8 cellular contexts compared by ENCODE assay signal in the genomic region with DNA sequence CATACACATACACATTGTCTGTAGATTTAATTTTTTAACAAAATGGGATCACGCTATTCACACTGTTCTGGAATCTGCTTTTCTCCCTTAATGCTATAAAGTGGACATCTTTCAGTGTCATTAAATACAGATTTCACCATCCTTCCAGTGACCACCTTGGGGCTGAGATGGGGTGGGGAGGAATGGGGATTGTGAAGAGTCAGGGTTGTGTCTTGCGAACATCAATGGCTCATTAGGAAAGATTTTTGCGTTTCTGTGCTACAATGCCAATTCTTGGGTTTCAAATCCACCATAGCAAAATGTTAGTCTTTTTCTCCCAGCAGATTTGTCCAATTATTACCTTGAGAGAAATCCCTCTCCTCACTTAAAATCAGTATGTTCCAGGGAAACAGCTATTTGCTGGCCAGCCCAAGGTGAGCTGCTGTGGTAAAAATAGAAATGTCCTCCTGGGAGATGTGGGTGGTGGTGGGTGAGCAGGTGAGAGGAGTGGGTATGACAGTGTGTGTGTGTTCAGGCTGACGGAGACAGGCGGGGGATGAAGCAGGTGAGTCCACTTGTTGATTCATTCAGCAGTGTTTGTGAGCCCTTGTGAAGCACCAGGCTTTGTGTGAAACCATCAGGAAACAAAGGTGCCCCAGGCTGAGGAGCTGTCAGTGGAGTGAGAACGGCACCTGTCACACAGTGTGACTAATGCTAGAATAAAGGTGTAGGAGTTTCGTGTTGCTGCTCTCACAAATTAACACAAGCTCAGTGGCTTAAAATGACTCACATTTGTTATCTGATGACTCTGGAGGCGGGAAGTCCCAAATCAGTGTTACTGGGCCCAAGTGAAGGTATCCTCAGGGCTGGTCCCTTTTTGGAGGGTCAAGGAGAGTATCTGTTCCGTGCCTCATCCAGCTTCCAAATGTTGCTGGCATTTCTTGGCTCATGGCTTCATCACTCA. TPM values are rescaled to one million over a fixed set of nuclear protein-coding genes. Genes with fewer than 3 reads are reported as not detected.
A peak's percentile ranks its signal among the peaks of the same experiment; 100 is the strongest.
DNase-seq lines count a peak whose midpoint lies in the region; ATAC-seq and TF ChIP-seq lines count a peak whose summit lies in the region.

No MANE protein-coding gene starts in this region.

- peaks cover 8% of the 10 kb centered on the region for H3K27me3 Mint-ChIP-seq in GM23338 (ENCODE audit: insufficient read depth, low read depth, poor library complexity)
- H3K27me3 Mint-ChIP-seq in activated naive CD8-positive, alpha-beta T cell treated with anti-CD3 and anti-CD28 coated beads for 36 hours, result no peaks in the 10 kb centered on the region

- peak overlapping the region; percentile 75 for H3K4me2 ChIP-seq in GM23338

- H3K36me3 Mint-ChIP-seq in GM23338 (ENCODE audit: low read depth), result peaks cover 19% of the 10 kb centered on the region
- H3K36me3 Mint-ChIP-seq in activated naive CD8-positive, alpha-beta T cell treated with anti-CD3 and anti-CD28 coated beads for 36 hours, result peaks cover 22% of the 10 kb centered on the region
- peaks cover 19% of the 10 kb centered on the region for H3K36me3 Mint-ChIP-seq in stimulated activated effector memory CD8-positive, alpha-beta T cell treated with anti-CD3 and anti-CD28 coated beads, Interleukin-12 subunit alpha, Interleukin-12 subunit beta, amount 100 ng/mL, for 72 hours

- peaks cover 8% of the 10 kb centered on the region for H3K79me2 ChIP-seq in GM23338 (replicated peaks; ENCODE audit: insufficient read depth)

- H3K4me3 Mint-ChIP-seq in GM23338, result peak overlapping the region; percentile 93
- peak overlapping the region; percentile 88 for H3K4me3 Mint-ChIP-seq in activated naive CD8-positive, alpha-beta T cell treated with anti-CD3 and anti-CD28 coated beads for 36 hours
- peak overlapping the region; percentile 94 for H3K4me3 Mint-ChIP-seq in stimulated activated effector memory CD8-positive, alpha-beta T cell treated with anti-CD3 and anti-CD28 coated beads, Interleukin-12 subunit alpha, Interleukin-12 subunit beta, amount 100 ng/mL, for 72 hours

- POLR2A ChIA-PET in Panc1 (lab: Charles Lee), result no interaction called here

- H3K27me3 ChIP-seq in GM23338 (ENCODE audit: insufficient read depth), result no peaks in the 10 kb centered on the region; the same call in 1 of the 2 replicates
- H3K27me3 ChIP-seq in Panc1 (ENCODE audit: control insufficient read depth, insufficient read depth, low read length), result no peaks in the 10 kb centered on the region
- H3K27me3 ChIP-seq in lower lobe of right lung (ENCODE audit: low read depth), result no peaks in the 10 kb centered on the region

- no peak for DNase-seq in GM23338 (ENCODE audit: low spot score)
- no peak for DNase-seq in Panc1 (ENCODE audit: low read depth, low spot score)
- peak; percentile 76 for DNase-seq in activated naive CD8-positive, alpha-beta T cell treated with anti-CD3 and anti-CD28 coated beads for 36 hours
- no peak for DNase-seq in lower lobe of right lung
- DNase-seq in stimulated activated effector memory CD8-positive, alpha-beta T cell treated with anti-CD3 and anti-CD28 coated beads, Interleukin-12 subunit alpha, Interleukin-12 subunit beta, amount 100 ng/mL, for 72 hours (ENCODE audit: low spot score in 2 of 2), result peak; percentile 32 to 81
- no peak for DNase-seq in SKM-1 (lab: John Stamatoyannopoulos, UW; ENCODE audit: unreplicated experiment)
- DNase-seq in NAMALWA (ENCODE audit: low spot score), result no peak

- peak overlapping the region; percentile 92 for H3K4me3 ChIP-seq in GM23338
- peak overlapping the region; percentile 63 to 74; a peak in 3 of 4 replicates for H3K4me3 ChIP-seq in Panc1 (ENCODE audit: low read depth in 2 of 2, low read length in 2 of 2)
- H3K4me3 ChIP-seq in lower lobe of right lung, result peak overlapping the region; percentile 70

- H3K27ac ChIP-seq in GM23338 (ENCODE audit: low read depth), result no peak overlapping the region
- peak overlapping the region; percentile 83 for H3K27ac ChIP-seq in Panc1 (ENCODE audit: low read length)
- H3K27ac ChIP-seq in lower lobe of right lung, result no peak overlapping the region

- H3K9me3 Mint-ChIP-seq in GM23338, result no peaks in the 10 kb centered on the region
- no peaks in the 10 kb centered on the region for H3K9me3 Mint-ChIP-seq in activated naive CD8-positive, alpha-beta T cell treated with anti-CD3 and anti-CD28 coated beads for 36 hours
- no peaks in the 10 kb centered on the region for H3K9me3 Mint-ChIP-seq in stimulated activated effector memory CD8-positive, alpha-beta T cell treated with anti-CD3 and anti-CD28 coated beads, Interleukin-12 subunit alpha, Interleukin-12 subunit beta, amount 100 ng/mL, for 72 hours

- BruUV-seq in Panc1 (replicated peaks; lab: Mats Ljungman, UMichigan), result no TSS peak

- CTCF ChIA-PET in Panc1 (lab: Charles Lee), result no interaction called here

- H4K20me1 ChIP-seq in GM23338 (replicated peaks; ENCODE audit: insufficient read depth), result peaks cover 4% of the 10 kb centered on the region

- no peaks in the 10 kb centered on the region for H3K9me2 ChIP-seq in GM23338 (ENCODE audit: insufficient read depth)

- TF ChIP-seq CTCF in GM23338 (conservative IDR thresholded peaks at IDR 0.05; ENCODE audit: low read depth in 2 of 2), result no peak
- TF ChIP-seq CTCF in Panc1 (IDR thresholded peaks at IDR 0.05), result no peak
- TF ChIP-seq CTCF in lower lobe of right lung (IDR thresholded peaks at IDR 0.05), result no peak

- intact Hi-C loops in Panc1 (cut with micrococcal nuclease; ENCODE audit: unreplicated experiment) (loop anchor here (10.0 kb wide), 1 partner anchor 51 kb away; no protein-coding TSS in a partner anchor), lower lobe of right lung (cut with DNase I) (no loop called here)

- H3F3A ChIP-seq in GM23338 (replicated peaks; ENCODE audit: low read depth), result 0 out of 2 replicates have a peak, but pooled peaks cover 7% of the 10 kb centered on the region

- in situ Hi-C loops in Panc1 (cut with HindIII; ENCODE audit: low pct_unique_long_range_greater_than_20kb, low sequenced_read_pairs), result no loop called here

- no peaks in the 10 kb centered on the region for H3K9me3 ChIP-seq in Panc1 (ENCODE audit: control insufficient read depth, insufficient read depth, low read depth, low read length)
- no peaks in the 10 kb centered on the region for H3K9me3 ChIP-seq in lower lobe of right lung

- H2AFZ ChIP-seq in GM23338, result peak overlapping the region; percentile 3; the same call in 1 of the 2 replicates

- H3K4me1 Mint-ChIP-seq in GM23338, result peaks cover 45% of the 10 kb centered on the region
- peaks cover 50% of the 10 kb centered on the region for H3K4me1 Mint-ChIP-seq in activated naive CD8-positive, alpha-beta T cell treated with anti-CD3 and anti-CD28 coated beads for 36 hours
- peaks cover 46% of the 10 kb centered on the region for H3K4me1 Mint-ChIP-seq in stimulated activated effector memory CD8-positive, alpha-beta T cell treated with anti-CD3 and anti-CD28 coated beads, Interleukin-12 subunit alpha, Interleukin-12 subunit beta, amount 100 ng/mL, for 72 hours

- no peak overlapping the region; the same call in 1 of the 2 replicates for H3K27ac Mint-ChIP-seq in GM23338
- peak overlapping the region; percentile 75 for H3K27ac Mint-ChIP-seq in activated naive CD8-positive, alpha-beta T cell treated with anti-CD3 and anti-CD28 coated beads for 36 hours
- H3K27ac Mint-ChIP-seq in stimulated activated effector memory CD8-positive, alpha-beta T cell treated with anti-CD3 and anti-CD28 coated beads, Interleukin-12 subunit alpha, Interleukin-12 subunit beta, amount 100 ng/mL, for 72 hours, result peak overlapping the region; percentile 38

- no peak for ATAC-seq in GM23338
- ATAC-seq in Panc1, result no peak
- no peak for ATAC-seq in lower lobe of right lung
- ATAC-seq in stimulated activated effector memory CD8-positive, alpha-beta T cell treated with anti-CD3 and anti-CD28 coated beads, Interleukin-12 subunit alpha, Interleukin-12 subunit beta, amount 100 ng/mL, for 72 hours, result peak; percentile 86
- no peak for ATAC-seq in HG03439 (IDR thresholded peaks at IDR 0.05; ENCODE audit: unreplicated experiment)

- H3K36me3 ChIP-seq in GM23338 (ENCODE audit: insufficient read depth) (peaks cover 6% of the 10 kb centered on the region; the same call in 1 of the 2 replicates), Panc1 (ENCODE audit: control insufficient read depth, insufficient read depth, low read length) (no peaks in the 10 kb centered on the region; the same call in 1 of the 2 replicates), lower lobe of right lung (peaks cover 7% of the 10 kb centered on the region)

- peaks cover 41% of the 10 kb centered on the region for H3K4me1 ChIP-seq in GM23338 (ENCODE audit: insufficient read depth)
- H3K4me1 ChIP-seq in Panc1 (ENCODE audit: control insufficient read depth, insufficient read depth, low read length), result peaks cover 21% of the 10 kb centered on the region
- peaks cover 26% of the 10 kb centered on the region for H3K4me1 ChIP-seq in lower lobe of right lung

TF ChIP-seq in GM23338, 12 proteins besides CTCF, POLR2A, EP300 and RAD21 (continues in another document):
- TF ChIP-seq ZNF114 (CRISPR knock-in tag; IDR thresholded peaks at IDR 0.05), result no peak
- TF ChIP-seq, protein P1, sequence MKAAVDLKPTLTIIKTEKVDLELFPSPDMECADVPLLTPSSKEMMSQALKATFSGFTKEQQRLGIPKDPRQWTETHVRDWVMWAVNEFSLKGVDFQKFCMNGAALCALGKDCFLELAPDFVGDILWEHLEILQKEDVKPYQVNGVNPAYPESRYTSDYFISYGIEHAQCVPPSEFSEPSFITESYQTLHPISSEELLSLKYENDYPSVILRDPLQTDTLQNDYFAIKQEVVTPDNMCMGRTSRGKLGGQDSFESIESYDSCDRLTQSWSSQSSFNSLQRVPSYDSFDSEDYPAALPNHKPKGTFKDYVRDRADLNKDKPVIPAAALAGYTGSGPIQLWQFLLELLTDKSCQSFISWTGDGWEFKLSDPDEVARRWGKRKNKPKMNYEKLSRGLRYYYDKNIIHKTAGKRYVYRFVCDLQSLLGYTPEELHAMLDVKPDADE (IDR thresholded peaks at IDR 0.05), result no peak

RNA-seq across cellular contexts. Expression of a gene that starts 1.7 kb away (rescaled TPM):
- total RNA-seq in GM23338 (2014; rRNA removed; shearing (Covaris generic)), result 18.2 and 23.0 TPM in 2 replicates
- 17.4 and 18.5 TPM in 2 replicates for polyA plus RNA-seq in GM23338 (2016; fragmentation: Nextera tagmentation; extraction: Ambion mirVana)
- 98.4 TPM for total RNA-seq in Panc1 (2021; ENCODE audit: unreplicated experiment)
- polyA plus RNA-seq in Panc1 (2012; ENCODE audit: insufficient read length), result 45.3 TPM
- 100 to 1,000 TPM; 141 TPM for total RNA-seq in activated naive CD8-positive, alpha-beta T cell treated with anti-CD3 and anti-CD28 coated beads for 36 hours
- 54.7 TPM for total RNA-seq in lower lobe of right lung

RNA-seq across cellular contexts. Expression of a gene that starts 29.9 kb away (rescaled TPM):
- 9.3 and 13.4 TPM in 2 replicates for total RNA-seq in GM23338 (2014; rRNA removed; shearing (Covaris generic))
- polyA plus RNA-seq in GM23338 (2016; fragmentation: Nextera tagmentation; extraction: Ambion mirVana), result 0.75 and 0.89 TPM in 2 replicates
- total RNA-seq in Panc1 (2021; ENCODE audit: unreplicated experiment), result 32.6 TPM
- 29.8 TPM for polyA plus RNA-seq in Panc1 (2012; ENCODE audit: insufficient read length)
- under 1 TPM; 0.85 to 0.88 TPM for total RNA-seq in activated naive CD8-positive, alpha-beta T cell treated with anti-CD3 and anti-CD28 coated beads for 36 hours
- total RNA-seq in lower lobe of right lung, result 5.1 TPM

Comparison
In these comparisons a context has a peak if more than half of its experiments do, and no peak if none do; other contexts are left out.
1. DNase-seq: peak in activated naive CD8-positive, alpha-beta T cell treated with anti-CD3 and anti-CD28 coated beads for 36 hours (single experiment) and stimulated activated effector memory CD8-positive, alpha-beta T cell treated with anti-CD3 and anti-CD28 coated beads, Interleukin-12 subunit alpha, Interleukin-12 subunit beta, amount 100 ng/mL, for 72 hours (2 of 2); none in GM23338 (single experiment), Panc1 (single experiment), lower lobe of right lung (single experiment), SKM-1 (single experiment) and NAMALWA (single experiment).
2. Peak in every context shown above with its lines, with median percentiles within 50 percentile points of each other: H3K4me3 ChIP-seq and H3K4me3 Mint-ChIP-seq.